Comparison of ENCODE assay signal across 2 cellular contexts in the genomic region with DNA sequence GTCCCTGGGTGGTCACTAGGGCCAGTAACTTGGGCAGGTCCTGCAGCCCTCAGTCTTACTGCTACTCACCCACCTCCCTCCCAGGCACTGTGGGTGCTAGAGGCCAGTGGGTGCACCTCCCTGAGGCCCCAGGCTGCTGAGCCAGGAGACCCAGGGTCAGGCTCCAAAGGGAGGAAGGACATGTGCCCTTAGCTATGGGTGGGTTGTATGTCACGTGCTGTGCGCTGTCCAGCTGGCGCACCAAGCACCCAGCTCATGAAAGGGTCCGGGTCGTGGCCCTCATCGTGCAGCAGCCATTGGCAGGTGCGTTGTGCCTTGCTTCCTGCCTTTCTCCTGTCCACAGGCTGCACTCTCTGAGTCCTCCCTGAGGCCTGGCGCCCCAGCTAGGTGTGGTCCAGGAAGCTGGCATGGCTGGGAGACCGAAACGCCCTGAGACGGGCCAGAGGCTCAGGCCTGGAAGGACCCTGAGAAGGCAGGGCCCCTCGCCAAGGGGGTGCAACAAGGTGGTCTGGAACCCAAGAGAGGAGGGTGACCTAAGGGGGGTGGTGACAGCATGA.
TF ChIP-seq lines count a peak whose summit lies in the region.

No MANE protein-coding gene starts in this region.

TF ChIP-seq in HepG2, 621 proteins besides CTCF, POLR2A, EP300 and RAD21:
- TF ChIP-seq SIX1 (CRISPR knock-in tag; IDR thresholded peaks at IDR 0.05; ENCODE audit: borderline replicate concordance), result no peak
- TF ChIP-seq MNT (IDR thresholded peaks at IDR 0.05), result peak; percentile 92
- no peak for TF ChIP-seq FOXK1 (CRISPR knock-in tag; IDR thresholded peaks at IDR 0.05; ENCODE audit: borderline replicate concordance, low read depth)
- TF ChIP-seq ZFP1 (CRISPR knock-in tag; IDR thresholded peaks at IDR 0.05), result no peak
- TF ChIP-seq, protein P1, sequence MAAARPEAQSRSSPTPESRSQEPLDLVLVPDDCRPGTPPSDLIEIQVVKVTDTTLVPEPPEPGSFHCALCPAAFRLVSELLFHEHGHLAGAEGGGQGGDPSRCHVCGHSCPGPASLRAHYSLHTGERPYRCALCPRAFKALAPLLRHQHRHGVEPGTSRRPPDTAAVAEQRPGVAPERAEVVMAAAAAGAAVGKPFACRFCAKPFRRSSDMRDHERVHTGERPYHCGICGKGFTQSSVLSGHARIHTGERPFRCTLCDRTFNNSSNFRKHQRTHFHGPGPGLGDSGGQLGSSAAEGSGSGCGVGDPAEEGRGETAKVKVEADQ (CRISPR knock-in tag; IDR thresholded peaks at IDR 0.05; ENCODE audit: borderline replicate concordance), result no peak
- no peak for TF ChIP-seq ZBTB38 (CRISPR knock-in tag; IDR thresholded peaks at IDR 0.05)

TF ChIP-seq in K562, 482 proteins besides CTCF, POLR2A, EP300 and RAD21:
- TF ChIP-seq, protein P2, sequence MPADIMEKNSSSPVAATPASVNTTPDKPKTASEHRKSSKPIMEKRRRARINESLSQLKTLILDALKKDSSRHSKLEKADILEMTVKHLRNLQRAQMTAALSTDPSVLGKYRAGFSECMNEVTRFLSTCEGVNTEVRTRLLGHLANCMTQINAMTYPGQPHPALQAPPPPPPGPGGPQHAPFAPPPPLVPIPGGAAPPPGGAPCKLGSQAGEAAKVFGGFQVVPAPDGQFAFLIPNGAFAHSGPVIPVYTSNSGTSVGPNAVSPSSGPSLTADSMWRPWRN (IDR thresholded peaks at IDR 0.05; ENCODE audit: low read depth), result no peak
- 0 out of 2 replicates have a peak, but pooled peaks have one; percentile 9 for TF ChIP-seq USF2 (CRISPR knock-in tag; IDR thresholded peaks at IDR 0.05)
